Comparison of ENCODE assay signal across 9 cellular contexts in genomic region chr10:1240341-1240775, GRCh38.
DNase-seq lines count a peak whose midpoint lies in the region; ATAC-seq and TF ChIP-seq lines count a peak whose summit lies in the region.
"Had no signal": no experiment of that assay in that cellular context is flagged by ENCODE, and none has a peak within 500 bp of the region (broad histone marks: within the 10 kb centered on the region; RNA-seq: fewer than 3 reads in every experiment).

No MANE protein-coding gene starts in this region.

- H3K27me3 ChIP-seq in BLaER1, result peaks cover 29% of the 10 kb centered on the region; the same call in 1 of the 2 replicates
- H3K27me3 ChIP-seq in HL-60 (ENCODE audit: insufficient read depth, poor library complexity, severe bottlenecking), result no peaks in the 10 kb centered on the region
- peaks cover 5 to 43% (median 28%) of the 10 kb centered on the region in 7 donors for H3K27me3 ChIP-seq in heart right ventricle

- WGBS in mesodermal cell (ENCODE audit: insufficient coverage in 2 of 2), 2 experiments, result 12 to 21% methylated on average over 6 of the region's 8 CpGs
- WGBS in heart right ventricle, 2 donors, result 14 to 17% methylated on average over 8 of the region's 8 CpGs

- H3K9me3 ChIP-seq in BLaER1, result no peaks in the 10 kb centered on the region
- H3K9me3 ChIP-seq in mesodermal cell (ENCODE audit: control insufficient read depth, low read length), result no peaks in the 10 kb centered on the region
- H3K9me3 ChIP-seq in heart right ventricle, result no peaks in the 10 kb centered on the region

- peaks cover 11% of the 10 kb centered on the region for H3K27me3 Mint-ChIP-seq in activated naive CD8-positive, alpha-beta T cell treated with anti-CD3 and anti-CD28 coated beads, Interleukin-2, amount 50 U/mL, for 24 hours
- H3K27me3 Mint-ChIP-seq in MCF 10A (ENCODE audit: insufficient read depth, unreplicated experiment), result no peaks in the 10 kb centered on the region

- H3K4me3 ChIP-seq in BLaER1, result peak overlapping the region; percentile 45
- no peak overlapping the region for H3K4me3 ChIP-seq in HL-60 (replicated peaks; ENCODE audit: insufficient read depth, low read length)
- peak overlapping the region; percentile 18 for H3K4me3 ChIP-seq in mesodermal cell (ENCODE audit: extremely low read depth, insufficient read depth, low read length, poor library complexity, severe bottlenecking)
- no peak overlapping the region for H3K4me3 ChIP-seq in heart right ventricle

- no peaks in the 10 kb centered on the region for H3K36me3 ChIP-seq in BLaER1
- no peaks in the 10 kb centered on the region for H3K36me3 ChIP-seq in mesodermal cell (ENCODE audit: control insufficient read depth, insufficient read depth, low read length)
- no peaks in the 10 kb centered on the region for H3K36me3 ChIP-seq in heart right ventricle

- H3K27ac ChIP-seq in BLaER1 (0 out of 2 replicates have a peak overlapping the region, but pooled peaks have one; percentile 8), HL-60 (replicated peaks) (peak overlapping the region; percentile 26; the same call in 1 of the 2 replicates), mesodermal cell (ENCODE audit: low read depth, low read length, severe bottlenecking) (peak overlapping the region; percentile 81), heart right ventricle (no peak overlapping the region)

- peaks cover 5% of the 10 kb centered on the region for H3K4me1 Mint-ChIP-seq in activated naive CD8-positive, alpha-beta T cell treated with anti-CD3 and anti-CD28 coated beads, Interleukin-2, amount 50 U/mL, for 24 hours
- no peaks in the 10 kb centered on the region for H3K4me1 Mint-ChIP-seq in MCF 10A (ENCODE audit: insufficient read depth, unreplicated experiment)

- H3K9ac ChIP-seq in BLaER1, result peak overlapping the region; percentile 35; the same call in 1 of the 2 replicates

- peaks cover 4% of the 10 kb centered on the region for H3K9me3 Mint-ChIP-seq in activated naive CD8-positive, alpha-beta T cell treated with anti-CD3 and anti-CD28 coated beads, Interleukin-2, amount 50 U/mL, for 24 hours
- peaks cover 12% of the 10 kb centered on the region for H3K9me3 Mint-ChIP-seq in MCF 10A (ENCODE audit: unreplicated experiment)

- H3K4me2 ChIP-seq in BLaER1, result peak overlapping the region; percentile 84

- peak overlapping the region; percentile 36 for H3K4me3 Mint-ChIP-seq in activated naive CD8-positive, alpha-beta T cell treated with anti-CD3 and anti-CD28 coated beads, Interleukin-2, amount 50 U/mL, for 24 hours
- H3K4me3 Mint-ChIP-seq in MCF 10A (ENCODE audit: unreplicated experiment), result no peak overlapping the region

- CTCF ChIA-PET in MCF 10A (lab: Yijun Ruan, JAX), result no interaction called here

- no peak for DNase-seq in HL-60 (ENCODE audit: low read depth in 1 of 2, low spot score in 1 of 2)
- DNase-seq in activated naive CD8-positive, alpha-beta T cell treated with anti-CD3 and anti-CD28 coated beads, Interleukin-2, amount 50 U/mL, for 24 hours, result no peak
- no peak for DNase-seq in MCF 10A (ENCODE audit: unreplicated experiment)
- no peak for DNase-seq in heart right ventricle
- DNase-seq: EL had no signal

- no TSS peak for BruUV-seq in MCF 10A (replicated peaks; lab: Mats Ljungman, UMichigan)

- intact Hi-C loops in MCF 10A (cut with micrococcal nuclease) (no loop called here), heart right ventricle (cut with DNase I) (no loop called here)

- TF ChIP-seq POLR2A in GM18505 (IDR thresholded peaks at IDR 0.05; ENCODE audit: borderline replicate concordance, extremely low read depth, insufficient read depth, insufficient read length), result no peak

- H3K4me1 ChIP-seq in BLaER1 (peaks cover 39% of the 10 kb centered on the region), mesodermal cell (ENCODE audit: control insufficient read depth, insufficient read depth, low read length, poor library complexity, severe bottlenecking) (peaks cover 13% of the 10 kb centered on the region), heart right ventricle (no peaks in the 10 kb centered on the region)

- POLR2A ChIA-PET in MCF 10A (lab: Yijun Ruan, JAX), result no interaction called here

- 0 out of 2 replicates have a peak, but pooled peaks cover 12% of the 10 kb centered on the region for H4K20me1 ChIP-seq in BLaER1

- peak overlapping the region; percentile 54 for H3K27ac Mint-ChIP-seq in activated naive CD8-positive, alpha-beta T cell treated with anti-CD3 and anti-CD28 coated beads, Interleukin-2, amount 50 U/mL, for 24 hours
- no peak overlapping the region for H3K27ac Mint-ChIP-seq in MCF 10A (ENCODE audit: low read depth, unreplicated experiment)

- H3K36me3 Mint-ChIP-seq in activated naive CD8-positive, alpha-beta T cell treated with anti-CD3 and anti-CD28 coated beads, Interleukin-2, amount 50 U/mL, for 24 hours (ENCODE audit: low read depth), result no peaks in the 10 kb centered on the region
- H3K36me3 Mint-ChIP-seq in MCF 10A (ENCODE audit: insufficient read depth, unreplicated experiment), result no peaks in the 10 kb centered on the region

- TF ChIP-seq CTCF in HL-60 (IDR thresholded peaks at IDR 0.05; ENCODE audit: insufficient read depth, low read length), result no peak
- TF ChIP-seq CTCF in MCF 10A (IDR thresholded peaks at IDR 0.05; ENCODE audit: unreplicated experiment), result no peak
- TF ChIP-seq CTCF in heart right ventricle (IDR thresholded peaks at IDR 0.05), result no peak

- ATAC-seq in activated naive CD8-positive, alpha-beta T cell treated with anti-CD3 and anti-CD28 coated beads, Interleukin-2, amount 50 U/mL, for 24 hours, result no peak
- ATAC-seq in GM18505 (IDR thresholded peaks at IDR 0.05; ENCODE audit: unreplicated experiment), result no peak
- no peak for ATAC-seq in HG02678 (IDR thresholded peaks at IDR 0.05; ENCODE audit: unreplicated experiment)
- no peak for ATAC-seq in heart right ventricle

Comparison
In these comparisons a context has a peak if more than half of its experiments do, and no peak if none do; other contexts are left out.
1. H3K27ac ChIP-seq: peak in BLaER1 (single experiment), HL-60 (single experiment) and mesodermal cell (single experiment); none in heart right ventricle (0 of 10).
2. H3K4me3 ChIP-seq: peak in BLaER1 (single experiment) and mesodermal cell (single experiment); none in HL-60 (single experiment) and heart right ventricle (0 of 10).